ENCODE assay signal across 12 cellular contexts in the genomic region with DNA sequence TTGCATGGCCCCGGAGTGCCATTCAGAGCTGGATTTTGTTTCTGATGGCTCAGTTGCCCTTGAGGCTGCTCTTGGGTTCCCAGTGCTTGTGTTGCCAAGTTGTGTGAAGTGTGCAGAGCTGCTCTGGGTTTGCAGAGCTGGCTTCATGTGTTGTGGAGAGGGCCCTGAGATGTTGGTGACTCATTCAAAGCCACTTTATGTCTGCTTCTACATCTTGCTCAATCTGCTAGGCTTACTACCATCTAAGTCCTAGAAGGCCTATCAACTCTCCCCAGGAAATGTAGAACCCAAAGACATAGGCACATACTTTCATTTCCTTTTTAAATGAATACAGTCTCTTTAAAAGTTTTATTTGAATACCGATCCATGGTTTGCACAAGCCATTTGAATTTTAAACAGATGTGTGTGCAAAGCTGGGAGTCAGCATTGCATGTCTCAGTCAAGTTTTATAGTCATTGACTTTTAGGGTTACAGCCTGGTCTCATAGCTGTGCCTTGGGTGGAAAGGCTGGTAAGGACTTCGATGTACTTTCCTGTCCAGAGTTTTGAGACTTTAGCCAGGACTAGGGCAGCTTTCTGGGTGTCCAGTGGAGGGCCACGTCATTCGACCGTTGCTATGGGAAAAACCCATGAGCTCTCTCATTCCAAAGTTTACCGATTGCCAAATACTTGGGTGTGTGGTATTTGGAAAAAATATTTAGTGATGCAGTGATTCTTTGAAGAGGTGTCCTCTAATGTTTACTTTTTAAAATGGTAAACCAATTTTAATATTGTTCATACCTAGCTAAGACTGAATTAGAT.
DNase-seq lines count a peak whose midpoint lies in the region; ATAC-seq lines count a peak whose summit lies in the region.
"Had no signal": no experiment of that assay in that cellular context is flagged by ENCODE, and none has a peak within 500 bp of the region (broad histone marks: within the 10 kb centered on the region; RNA-seq: fewer than 3 reads in every experiment).

No MANE protein-coding gene starts in this region.

- CTCF ChIA-PET in naive thymus-derived CD4-positive, alpha-beta T cell (lab: Charles Lee): interaction anchor here (0.7 kb wide), 1 partner anchor 56 kb away, joined by 3 read pairs; no protein-coding TSS in a partner anchor

- no peaks in the 10 kb centered on the region for H3K36me3 ChIP-seq in naive thymus-derived CD4-positive, alpha-beta T cell (ENCODE audit: control insufficient read depth in 2 of 3, insufficient read depth in 3 of 3, low read length in 3 of 3)

- H3K36me3 Mint-ChIP-seq in naive thymus-derived CD4-positive, alpha-beta T cell: no peaks in the 10 kb centered on the region
- H3K36me3 Mint-ChIP-seq: activated naive CD8-positive, alpha-beta T cell had no signal

- no peaks in the 10 kb centered on the region for H3K4me1 Mint-ChIP-seq in naive thymus-derived CD4-positive, alpha-beta T cell
- H3K4me1 Mint-ChIP-seq: activated CD4-positive, alpha-beta T cell treated with anti-CD3 and anti-CD28 coated beads, Interleukin-2, amount 10 ng/mL, durations not matched to agents 7 days and 5 days; stimulated activated naive CD8-positive, alpha-beta T cell treated with anti-CD3 and anti-CD28 coated beads, Interleukin-15, amount 100 ng/mL, for 72 hours had no signal

- peaks cover 0 to 2% (median 0%) of the 10 kb centered on the region in 11 donors for H3K9me3 Mint-ChIP-seq in naive thymus-derived CD4-positive, alpha-beta T cell
- H3K9me3 Mint-ChIP-seq: activated CD4-positive, alpha-beta T cell treated with anti-CD3 and anti-CD28 coated beads, Interleukin-2, amount 10 ng/mL, durations not matched to agents 7 days and 5 days; stimulated activated naive CD8-positive, alpha-beta T cell treated with anti-CD3 and anti-CD28 coated beads, Interleukin-15, amount 100 ng/mL, for 72 hours had no signal

- H3K4me1 ChIP-seq in naive thymus-derived CD4-positive, alpha-beta T cell (ENCODE audit: control insufficient read depth in 2 of 2, insufficient read depth in 2 of 2, low read length in 2 of 2): no peaks in the 10 kb centered on the region

- H3K27me3 Mint-ChIP-seq in naive thymus-derived CD4-positive, alpha-beta T cell: peaks cover 0 to 19% (median 8%) of the 10 kb centered on the region in 5 donors

- H3K9me3 ChIP-seq in naive thymus-derived CD4-positive, alpha-beta T cell (ENCODE audit: control insufficient read depth in 2 of 3, low read length in 3 of 3): no peaks in the 10 kb centered on the region

- H3K27ac Mint-ChIP-seq in naive thymus-derived CD4-positive, alpha-beta T cell: no peak overlapping the region
- H3K27ac Mint-ChIP-seq: activated CD4-positive, alpha-beta T cell treated with anti-CD3 and anti-CD28 coated beads, Interleukin-2, amount 10 ng/mL, durations not matched to agents 7 days and 5 days; activated naive CD8-positive, alpha-beta T cell; stimulated activated naive CD8-positive, alpha-beta T cell treated with anti-CD3 and anti-CD28 coated beads, Interleukin-15, amount 100 ng/mL, for 72 hours had no signal

- no peak overlapping the region for H3K4me3 Mint-ChIP-seq in naive thymus-derived CD4-positive, alpha-beta T cell
- H3K4me3 Mint-ChIP-seq: activated CD4-positive, alpha-beta T cell treated with anti-CD3 and anti-CD28 coated beads, Interleukin-2, amount 10 ng/mL, durations not matched to agents 7 days and 5 days; activated naive CD8-positive, alpha-beta T cell; stimulated activated naive CD8-positive, alpha-beta T cell treated with anti-CD3 and anti-CD28 coated beads, Interleukin-15, amount 100 ng/mL, for 72 hours had no signal

- peak; percentile 56 for DNase-seq in Daoy (ENCODE audit: low read depth)
- peak; percentile 100 for DNase-seq in MV-4-11 (lab: John Stamatoyannopoulos, UW)
- peak; percentile 35 for DNase-seq in epidermal melanocyte (ENCODE audit: insufficient read length, low spot score)
- no peak for DNase-seq in naive thymus-derived CD4-positive, alpha-beta T cell
- DNase-seq in GDM1 (lab: John Stamatoyannopoulos, UW): no peak
- no peak for DNase-seq in NCI-H2107 (lab: John Stamatoyannopoulos, UW)
- DNase-seq in head of caudate nucleus: no peak
- DNase-seq: activated CD4-positive, alpha-beta T cell treated with anti-CD3 and anti-CD28 coated beads, Interleukin-2, amount 10 ng/mL, durations not matched to agents 7 days and 5 days; effector CD4-positive, alpha-beta T cell; stimulated activated naive CD8-positive, alpha-beta T cell treated with anti-CD3 and anti-CD28 coated beads, Interleukin-15, amount 100 ng/mL, for 72 hours had no signal

- POLR2A ChIA-PET in naive thymus-derived CD4-positive, alpha-beta T cell (lab: Charles Lee): no interaction called here

- no peak overlapping the region for H3K27ac ChIP-seq in naive thymus-derived CD4-positive, alpha-beta T cell (ENCODE audit: low read depth, low read length)

- intact Hi-C loops in naive thymus-derived CD4-positive, alpha-beta T cell (cut with micrococcal nuclease): no loop called here
- intact Hi-C loops in head of caudate nucleus (cut with DNase I): no loop called here

- no peak overlapping the region for H3K4me3 ChIP-seq in naive thymus-derived CD4-positive, alpha-beta T cell (ENCODE audit: low read length)

- no peaks in the 10 kb centered on the region for H3K27me3 ChIP-seq in naive thymus-derived CD4-positive, alpha-beta T cell (ENCODE audit: control insufficient read depth in 2 of 2, insufficient read depth in 2 of 2, low read length in 2 of 2)

- ATAC-seq in naive thymus-derived CD4-positive, alpha-beta T cell: peak; percentile 14
- ATAC-seq in GM21367 (IDR thresholded peaks at IDR 0.05; ENCODE audit: unreplicated experiment): no peak
- ATAC-seq: stimulated activated naive CD8-positive, alpha-beta T cell treated with anti-CD3 and anti-CD28 coated beads, Interleukin-15, amount 100 ng/mL, for 72 hours had no signal

Comparison
In these comparisons a context has a peak if more than half of its experiments do, and no peak if none do; other contexts are left out.
1. DNase-seq: peak in Daoy (single experiment), MV-4-11 (single experiment) and epidermal melanocyte (single experiment); none in naive thymus-derived CD4-positive, alpha-beta T cell (0 of 9), GDM1 (single experiment), NCI-H2107 (single experiment) and head of caudate nucleus (0 of 42).